ENCODE assay signal across 16 cellular contexts in the genomic region with DNA sequence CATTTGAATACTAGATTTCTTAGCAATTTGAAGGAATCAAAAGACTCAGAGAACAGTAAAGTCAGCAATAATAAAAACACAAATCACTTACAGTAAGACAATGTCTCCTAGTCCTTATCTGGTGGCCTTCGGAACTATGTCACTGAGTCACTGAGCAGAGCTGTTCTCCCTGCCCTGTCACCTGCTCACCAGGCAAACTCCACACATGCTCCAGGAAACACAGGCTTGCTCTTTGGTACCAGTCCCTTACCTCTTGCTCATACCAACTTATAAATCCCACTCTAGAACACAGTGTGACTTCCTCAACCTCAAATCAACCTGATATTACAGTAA.
DNase-seq lines count a peak whose midpoint lies in the region; ATAC-seq and TF ChIP-seq lines count a peak whose summit lies in the region.
"Had no signal": no experiment of that assay in that cellular context is flagged by ENCODE, and none has a peak within 500 bp of the region (broad histone marks: within the 10 kb centered on the region; RNA-seq: fewer than 3 reads in every experiment).

No MANE protein-coding gene starts in this region.

- TF ChIP-seq CTCF in right atrium auricular region (IDR thresholded peaks at IDR 0.05) (no peak), heart left ventricle (IDR thresholded peaks at IDR 0.05) (no peak)

- H3K4me1 ChIP-seq in right atrium auricular region = peaks cover 0 to 19% of the 10 kb centered on the region in 2 donors
- peaks cover 0 to 27% (median 12%) of the 10 kb centered on the region in 12 donors for H3K4me1 ChIP-seq in heart left ventricle

- H3K9me3 ChIP-seq in right atrium auricular region (no peaks in the 10 kb centered on the region), heart left ventricle (no peaks in the 10 kb centered on the region)
- H3K9me3 ChIP-seq: spleen had no signal

- H3K27ac ChIP-seq in right atrium auricular region (no peak overlapping the region), heart left ventricle (no peak overlapping the region)

- whole genome bisulfite sequencing in heart left ventricle, 4 donors = 29 to 59% (median 44%) methylated on average over 1 of the region's 1 CpG

- peak; percentile 80 for ATAC-seq in Right ventricle myocardium superior (ENCODE audit: poor library complexity)
- peak; percentile 67 to 91 (median 88) for ATAC-seq in heart left ventricle
- ATAC-seq in HG03354 (IDR thresholded peaks at IDR 0.05; ENCODE audit: poor library complexity, severe bottlenecking, unreplicated experiment) = no peak
- no peak for ATAC-seq in GM21526 (IDR thresholded peaks at IDR 0.05; ENCODE audit: low FRiP score, unreplicated experiment)
- ATAC-seq in GM18505 (IDR thresholded peaks at IDR 0.05; ENCODE audit: unreplicated experiment) = no peak
- ATAC-seq in HG03521 (IDR thresholded peaks at IDR 0.05; ENCODE audit: unreplicated experiment) = no peak
- ATAC-seq: activated T-cell treated with anti-CD3 and anti-CD28 coated beads, Interleukin-2, amount 50 U/mL, for 4 hours had no signal

- H3K27me3 ChIP-seq in right atrium auricular region (no peaks in the 10 kb centered on the region), heart left ventricle (no peaks in the 10 kb centered on the region)
- H3K27me3 ChIP-seq: spleen had no signal

- TF ChIP-seq POLR2A in heart left ventricle (IDR thresholded peaks at IDR 0.05) = no peak
- no peak for TF ChIP-seq POLR2A in GM18505 (IDR thresholded peaks at IDR 0.05; ENCODE audit: borderline replicate concordance, extremely low read depth, insufficient read depth, insufficient read length)

- H3K4me3 ChIP-seq in right atrium auricular region (no peak overlapping the region), heart left ventricle (no peak overlapping the region)
- H3K4me3 ChIP-seq: spleen had no signal

- H3K36me3 ChIP-seq in right atrium auricular region = no peaks in the 10 kb centered on the region
- peaks cover 0 to 14% (median 4%) of the 10 kb centered on the region in 9 donors for H3K36me3 ChIP-seq in heart left ventricle

- DNase-seq in Right ventricle myocardium superior (no peak), right atrium auricular region (ENCODE audit: low spot score) (no peak), heart left ventricle (peak in 1 of 5 donors; percentile 36), mucosa of gallbladder (ENCODE audit: low spot score) (peak; percentile 46)
- DNase-seq: activated CD4-positive, alpha-beta T cell treated with anti-CD3 and anti-CD28 coated beads, Interleukin-2, amount 50 U/mL, for 1 hour; activated T-cell treated with anti-CD3 and anti-CD28 coated beads, Interleukin-2, amount 50 U/mL, for 4 hours; CD4-positive, alpha-beta T cell; NCI-H2081; NCI-H524 treated with DMSO at 0.1 percent for 48 hours; nucleus accumbens; spleen; stimulated activated naive CD4-positive, alpha-beta T cell treated with Interleukin-2 at 50 U/mL for 16 hours had no signal

- intact Hi-C loops in Right ventricle myocardium superior (cut with DNase I) (loop anchor here (10.0 kb wide), 1 partner anchor 58 kb away; no protein-coding TSS in a partner anchor), heart left ventricle (cut with DNase I) (no loop called here)

Comparison
In these comparisons a context has a peak if more than half of its experiments do, and no peak if none do; other contexts are left out.
1. ATAC-seq: peak in Right ventricle myocardium superior (single experiment) and heart left ventricle (4 of 4); none in HG03354 (single experiment), GM21526 (single experiment), GM18505 (single experiment) and HG03521 (single experiment).